Comparison of ENCODE assay signal across 34 cellular contexts in genomic region chr17:11991461-11991860, GRCh38.
"Had no signal": no experiment of that assay in that cellular context is flagged by ENCODE, and none has a peak within 500 bp of the region (broad histone marks: within the 10 kb centered on the region; RNA-seq: fewer than 3 reads in every experiment).

No MANE protein-coding gene starts in this region.

- H3K4me1 ChIP-seq: SJSA1 had no signal

- H3K27ac ChIP-seq: brain microvascular endothelial cell, SJSA1 had no signal

- ATAC-seq: activated CD8-positive, alpha-beta T cell treated with anti-CD3 and anti-CD28 coated beads for 36 hours; activated T-cell treated with anti-CD3 and anti-CD28 coated beads, Interleukin-2, amount 50 U/mL, for 72 hours; activated T-helper 17 cell treated with anti-CD3 and anti-CD28 coated beads, Interleukin-2, amount 50 U/mL, for 72 hours; Panc1; SK-N-SH treated with all-trans-retinoic acid at 6 μM for 48 hours; T-cell had no signal

- DNase-seq: activated CD4-positive, alpha-beta T cell treated with anti-CD3 and anti-CD28 coated beads, Interleukin-2, amount 10 ng/mL, durations not matched to agents 24 days and 14 days; activated CD4-positive, alpha-beta T cell treated with anti-CD3 and anti-CD28 coated beads, Interleukin-2, amount 50 U/mL, for 4 hours; activated CD4-positive, CD25-positive, alpha-beta regulatory T cell; activated CD8-positive, alpha-beta T cell treated with anti-CD3 and anti-CD28 coated beads for 36 hours; activated effector memory CD4-positive, alpha-beta T cell treated with anti-CD3 and anti-CD28 coated beads, Interleukin-2, amount 50 U/mL, for 16 hours; activated naive CD4-positive, alpha-beta T cell; activated naive CD4-positive, alpha-beta T cell treated with anti-CD3 and anti-CD28 coated beads, Interleukin-2, amount 50 U/mL, for 16 hours; activated naive CD8-positive, alpha-beta T cell treated with anti-CD3 and anti-CD28 coated beads for 36 hours; activated T-cell treated with anti-CD3 and anti-CD28 coated beads, Interleukin-2, amount 50 U/mL, for 1 hour; activated T-cell treated with anti-CD3 and anti-CD28 coated beads, Interleukin-2, amount 50 U/mL, for 72 hours; amniotic stem cell; aorta; brain microvascular endothelial cell; central memory CD4-positive, alpha-beta T cell; MM.1S; MV-4-11; NCI-H1092; NCI-H1417; NCI-H146; NCI-H187; NCI-H2081; NCI-H2171 treated with DMSO at 0.1 percent for 48 hours; NCI-H2227 treated with DMSO at 0.1 percent for 48 hours; NCI-H446 treated with DMSO at 0.1 percent for 48 hours; NCI-H524; NCI-H69; SHP77; T-cell; T-helper 2 cell; T-helper 9 cell had no signal

- H3K27me3 ChIP-seq: brain microvascular endothelial cell, SJSA1 had no signal

- H3K9me3 ChIP-seq: SJSA1 had no signal

- H3K4me3 ChIP-seq: SJSA1 had no signal
